8 cellular contexts compared by ENCODE assay signal in genomic region chr21:25607812-25608737, GRCh38. TPM values are rescaled to one million over a fixed set of nuclear protein-coding genes. Genes with fewer than 3 reads are reported as not detected.
DNase-seq lines count a peak whose midpoint lies in the region; TF ChIP-seq lines count a peak whose summit lies in the region.

No MANE protein-coding gene starts in this region.

- H2BK12ac ChIP-seq in H9 (ENCODE audit: insufficient read length, low read depth, low read length) = no peak overlapping the region

- H3K23me2 ChIP-seq in H9 (ENCODE audit: insufficient read length, low read depth, low read length, poor library complexity, severe bottlenecking) = peaks cover 10% of the 10 kb centered on the region

- peak; percentile 93 for TF ChIP-seq CTCF in H9 (conservative IDR thresholded peaks at IDR 0.05)

- CTCF ChIA-PET in activated naive CD4-positive, alpha-beta T cell treated with anti-CD3 and anti-CD28 coated beads for 36 hours (lab: Charles Lee) = interaction anchor here (0.6 to 3.5 kb wide), 46 partner anchors 9 to 1110 kb away, joined by 3 to 62 read pairs (median 4); partner anchors contain the start of genes ATP5PF, GABPA and JAM2

- H3K4me1 Mint-ChIP-seq in H9 = peaks cover 11% of the 10 kb centered on the region in 2 experiments
- peaks cover 32% of the 10 kb centered on the region for H3K4me1 Mint-ChIP-seq in activated naive CD4-positive, alpha-beta T cell treated with anti-CD3 and anti-CD28 coated beads for 36 hours (ENCODE audit: low read depth)

- no peaks in the 10 kb centered on the region for H3K9me3 Mint-ChIP-seq in H9
- H3K9me3 Mint-ChIP-seq in activated naive CD4-positive, alpha-beta T cell treated with anti-CD3 and anti-CD28 coated beads for 36 hours = no peaks in the 10 kb centered on the region

- H3K9ac ChIP-seq in H9 (ENCODE audit: extremely low read depth, insufficient read length, low read length) = no peak overlapping the region

- peak overlapping the region; percentile 100 for H3K4me3 Mint-ChIP-seq in H9
- peak overlapping the region; percentile 94 for H3K4me3 Mint-ChIP-seq in activated naive CD4-positive, alpha-beta T cell treated with anti-CD3 and anti-CD28 coated beads for 36 hours

- peak overlapping the region; percentile 98 for H2AFZ ChIP-seq in H9 (ENCODE audit: low read length)

- no peak overlapping the region for H2AK5ac ChIP-seq in H9 (ENCODE audit: insufficient read length, low read length)

- H3T11ph ChIP-seq in H9 (ENCODE audit: low read length) = no peak overlapping the region

- intact Hi-C loops in activated naive CD4-positive, alpha-beta T cell treated with anti-CD3 and anti-CD28 coated beads for 36 hours (cut with micrococcal nuclease) = loop anchor here (1.0 to 5.0 kb wide), 16 partner anchors 31 to 1109 kb away; partner anchors contain the start of genes ATP5PF, GABPA and JAM2

- H4K8ac ChIP-seq in H9 (replicated peaks; ENCODE audit: insufficient read length, low read depth, low read length) = no peak overlapping the region

- H3K56ac ChIP-seq in H9 (ENCODE audit: insufficient read length, low read depth, low read length) = no peak overlapping the region

- H3K36me3 ChIP-seq in SJSA1 = peaks cover 40% of the 10 kb centered on the region

- H3K36me3 Mint-ChIP-seq in H9 (ENCODE audit: insufficient read depth in 1 of 3, low read depth in 3 of 3) = peaks cover 6 to 26% (median 21%) of the 10 kb centered on the region in 3 experiments; a peak in 6 of 7 replicates
- peaks cover 12% of the 10 kb centered on the region for H3K36me3 Mint-ChIP-seq in activated naive CD4-positive, alpha-beta T cell treated with anti-CD3 and anti-CD28 coated beads for 36 hours (ENCODE audit: low read depth)

- H3K27me3 Mint-ChIP-seq in H9 (ENCODE audit: low read depth) = peaks cover 5% of the 10 kb centered on the region
- H3K27me3 Mint-ChIP-seq in activated naive CD4-positive, alpha-beta T cell treated with anti-CD3 and anti-CD28 coated beads for 36 hours (ENCODE audit: low read depth) = no peaks in the 10 kb centered on the region

- no peaks in the 10 kb centered on the region for H3K27me3 ChIP-seq in H9 (ENCODE audit: insufficient read depth, low read length)
- no peaks in the 10 kb centered on the region; the same call in 1 of the 2 replicates for H3K27me3 ChIP-seq in SJSA1 (replicated peaks)

- WGBS in H9 (ENCODE audit: extremely low coverage, insufficient read length, low lambda C conversion rate) = no CpG with 5 or more reads among the region's 32 CpGs

- peak; percentile 83 for DNase-seq in G401 (ENCODE audit: low spot score)
- DNase-seq in H9 = peak; percentile 74
- peak; percentile 82 for DNase-seq in LoVo (ENCODE audit: low spot score)
- DNase-seq in SJSA1 (ENCODE audit: low read depth in 1 of 2, low spot score in 2 of 2) = peak; percentile 67 to 68
- DNase-seq in activated naive CD4-positive, alpha-beta T cell treated with anti-CD3 and anti-CD28 coated beads for 36 hours = peak; percentile 89
- peak; percentile 79 for DNase-seq in globus pallidus (ENCODE audit: low spot score)
- DNase-seq in non-pigmented ciliary epithelial cell (ENCODE audit: low read depth) = peak; percentile 62
- peak in 47 of 49 donors; percentile 2 to 80 (median 55) for DNase-seq in substantia nigra (lab: John Stamatoyannopoulos, UW)

- no peaks in the 10 kb centered on the region for H3K79me1 ChIP-seq in H9 (ENCODE audit: insufficient read depth, low read depth, low read length, poor library complexity, severe bottlenecking)

- H3K4me2 ChIP-seq in H9 (ENCODE audit: insufficient read depth, insufficient read length, low read length) = peak overlapping the region; percentile 68

- no peak overlapping the region for H2BK5ac ChIP-seq in H9 (ENCODE audit: insufficient read length, low read length)

- no peak overlapping the region for H3K27ac ChIP-seq in H9 (ENCODE audit: insufficient read length, low read depth, low read length)
- no peak overlapping the region for H3K27ac ChIP-seq in SJSA1
- peak overlapping the region; percentile 84 for H3K27ac ChIP-seq in substantia nigra (ENCODE audit: low read depth, low read length, poor library complexity, severe bottlenecking)

- no peak overlapping the region for H3K14ac ChIP-seq in H9 (ENCODE audit: insufficient read depth, low read length)

- H3K4me1 ChIP-seq in H9 (ENCODE audit: insufficient read depth, low read length) = no peaks in the 10 kb centered on the region
- H3K4me1 ChIP-seq in SJSA1 (replicated peaks) = peaks cover 6% of the 10 kb centered on the region; the same call in 1 of the 2 replicates

- H2BK20ac ChIP-seq in H9 (ENCODE audit: low read depth, low read length, poor library complexity, severe bottlenecking) = no peak overlapping the region

- no peak overlapping the region for H3K4ac ChIP-seq in H9 (ENCODE audit: low read depth, low read length)

- H2BK120ac ChIP-seq in H9 (ENCODE audit: low read depth, low read length, poor library complexity, severe bottlenecking) = no peak overlapping the region

- H4K91ac ChIP-seq in H9 (ENCODE audit: insufficient read length, low read depth, low read length) = no peak overlapping the region

- in situ Hi-C loops in G401 (cut with HindIII; ENCODE audit: low sequenced_read_pairs) = no loop called here

- peak overlapping the region; percentile 80 for H3K4me3 ChIP-seq in SJSA1

- no peak overlapping the region for H3K18ac ChIP-seq in H9 (ENCODE audit: insufficient read length, low read depth, low read length)

- H4K20me1 ChIP-seq in H9 (ENCODE audit: control insufficient read depth, insufficient read depth, insufficient read length) = no peaks in the 10 kb centered on the region

- H3K23ac ChIP-seq in H9 (ENCODE audit: insufficient read length, low read depth, low read length) = no peak overlapping the region

- no peaks in the 10 kb centered on the region for H3K9me3 ChIP-seq in H9 (ENCODE audit: control insufficient read depth, low read depth, low read length)
- no peaks in the 10 kb centered on the region for H3K9me3 ChIP-seq in SJSA1 (replicated peaks)

- no peak overlapping the region for H3K27ac Mint-ChIP-seq in H9
- H3K27ac Mint-ChIP-seq in activated naive CD4-positive, alpha-beta T cell treated with anti-CD3 and anti-CD28 coated beads for 36 hours = peak overlapping the region; percentile 95

- H2BK15ac ChIP-seq in H9 (ENCODE audit: low read depth, low read length) = no peak overlapping the region

- H3K79me2 ChIP-seq in H9 (ENCODE audit: insufficient read depth, low read length) = no peaks in the 10 kb centered on the region; the same call in 1 of the 2 replicates

- H4K5ac ChIP-seq in H9 (ENCODE audit: insufficient read length, low read depth, low read length) = no peak overlapping the region

RNA-seq across cellular contexts. Expression of gene MRPL39, which starts 0.8 kb away (rescaled TPM):
- 45.4 and 70.9 TPM in 2 replicates for total RNA-seq in G401 (2014; rRNA removed; shearing (Covaris generic))
- total RNA-seq in H9 (2021) = 56.1 and 58.8 TPM in 2 replicates
- total RNA-seq in SJSA1 (2014; rRNA removed; shearing (Covaris generic)) = 47.7 and 57.5 TPM in 2 replicates
- total RNA-seq in activated naive CD4-positive, alpha-beta T cell treated with anti-CD3 and anti-CD28 coated beads for 36 hours = 10 to 100 TPM; 71.4 to 75.8 TPM

RNA-seq across cellular contexts. Expression of gene JAM2, which starts 31.0 kb away (rescaled TPM):
- total RNA-seq in G401 (2014; rRNA removed; shearing (Covaris generic)) = not detected in 2 replicates
- 2.0 and 2.6 TPM in 2 replicates for total RNA-seq in H9 (2021)
- total RNA-seq in SJSA1 (2014; rRNA removed; shearing (Covaris generic)) = not detected in 2 replicates
- under 1 TPM; 0.07 to 0.27 TPM for total RNA-seq in activated naive CD4-positive, alpha-beta T cell treated with anti-CD3 and anti-CD28 coated beads for 36 hours
